ENCODE assay signal across 12 cellular contexts in the genomic region with DNA sequence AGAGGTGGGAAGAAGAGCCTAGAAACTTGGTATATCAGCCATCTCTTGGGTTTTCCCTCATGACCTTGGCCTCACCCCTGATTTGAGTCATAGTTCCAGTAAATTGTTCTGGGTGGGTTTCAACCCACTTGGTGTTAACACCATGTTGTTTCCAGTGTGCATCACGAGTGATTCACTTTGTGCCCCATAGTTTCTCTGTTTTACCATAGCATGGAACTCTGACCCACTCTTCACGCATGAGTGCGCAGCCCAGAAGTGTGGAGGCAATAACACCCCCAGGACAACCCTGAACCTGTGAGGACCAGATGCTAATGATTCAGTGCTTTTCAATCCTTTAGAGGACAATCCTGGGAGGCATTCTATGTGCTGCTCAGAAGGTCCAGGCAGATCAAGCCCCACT. TPM values are rescaled to one million over a fixed set of nuclear protein-coding genes. Genes with fewer than 3 reads are reported as not detected.
DNase-seq lines count a peak whose midpoint lies in the region; ATAC-seq lines count a peak whose summit lies in the region.
"Not testable (repeated sequence)": the region's sequence is repeated elsewhere in the genome, so short reads cannot be mapped to it uniquely, and the experiment has no call there.
"Had no signal": no experiment of that assay in that cellular context is flagged by ENCODE, and none has a peak within 500 bp of the region (broad histone marks: within the 10 kb centered on the region; RNA-seq: fewer than 3 reads in every experiment).

No MANE protein-coding gene starts in this region.

- not testable (repeated sequence) for H3K4me1 Mint-ChIP-seq in T-helper 2 cell treated with Interferon-gamma antibody and Interleukin-4, amounts not matched to agents 5 μg/mL and 100 μg/mL, for 36 hours (ENCODE audit: low read depth); activated T-cell treated with anti-CD3 and anti-CD28 coated beads, Interleukin-2, amount 50 U/mL, for 4 hours (ENCODE audit: low read depth); activated T-helper 2 cell treated with anti-CD3 and anti-CD28 coated beads, Interferon-gamma antibody, Interleukin-2, Interleukin-4, amounts not matched to agents 10 μg/mL and 5 μg/mL and 100 μg/mL, durations not matched to agents 14 hours and 24 hours and 36 hours (ENCODE audit: low read depth)

- peak; percentile 58 to 65 for ATAC-seq in activated T-cell treated with anti-CD3 and anti-CD28 coated beads, Interleukin-2, amount 50 U/mL, for 4 hours
- peak; percentile 36 for ATAC-seq in stimulated activated naive CD8-positive, alpha-beta T cell treated with anti-CD3 and anti-CD28 coated beads, Interleukin-15, Interleukin-2, amounts not matched to agents 100 U/mL and 50 U/mL, for 24 hours

- not testable (repeated sequence) for H3K27ac Mint-ChIP-seq in T-helper 2 cell treated with Interferon-gamma antibody and Interleukin-4, amounts not matched to agents 5 μg/mL and 100 μg/mL, for 36 hours
- H3K27ac Mint-ChIP-seq in activated T-helper 2 cell treated with anti-CD3 and anti-CD28 coated beads, Interferon-gamma antibody, Interleukin-2, Interleukin-4, amounts not matched to agents 10 μg/mL and 5 μg/mL and 100 μg/mL, durations not matched to agents 14 hours and 24 hours and 36 hours = peak overlapping the region; percentile 76

- intact Hi-C loops in activated T-helper 2 cell treated with anti-CD3 and anti-CD28 coated beads, Interferon-gamma antibody, Interleukin-2, Interleukin-4, amounts not matched to agents 10 μg/mL and 5 μg/mL and 100 μg/mL, durations not matched to agents 14 hours and 24 hours and 36 hours (cut with micrococcal nuclease) = not testable (repeated sequence)

- peak; percentile 16 for DNase-seq in T-helper 2 cell treated with Interferon-gamma antibody and Interleukin-4, amounts not matched to agents 5 μg/mL and 100 μg/mL, for 36 hours (ENCODE audit: low spot score)
- DNase-seq in activated T-cell treated with anti-CD3 and anti-CD28 coated beads for 48 hours (ENCODE audit: low read depth) (peak; percentile 6), kidney tubule cell (ENCODE audit: low spot score) (peak; percentile 1)
- not testable (repeated sequence) for DNase-seq in activated T-cell treated with anti-CD3 and anti-CD28 coated beads, Interleukin-2, amount 50 U/mL, for 4 hours; activated T-helper 2 cell treated with anti-CD3 and anti-CD28 coated beads, Interferon-gamma antibody, Interleukin-2, Interleukin-4, amounts not matched to agents 10 μg/mL and 5 μg/mL and 100 μg/mL, durations not matched to agents 14 hours and 24 hours and 36 hours (ENCODE audit: low spot score); stimulated activated naive CD8-positive, alpha-beta T cell treated with anti-CD3 and anti-CD28 coated beads, Interleukin-15, Interleukin-2, amounts not matched to agents 100 U/mL and 50 U/mL, for 24 hours
- DNase-seq in stimulated activated CD4-positive, alpha-beta T cell treated with anti-CD3 and anti-CD28 coated beads, Interleukin-1b, Interleukin-23, amount 100 ng/mL, for 48 hours = peak; percentile 2

- not testable (repeated sequence) for H3K9me3 Mint-ChIP-seq in T-helper 2 cell treated with Interferon-gamma antibody and Interleukin-4, amounts not matched to agents 5 μg/mL and 100 μg/mL, for 36 hours; activated T-cell treated with anti-CD3 and anti-CD28 coated beads, Interleukin-2, amount 50 U/mL, for 4 hours; activated T-helper 2 cell treated with anti-CD3 and anti-CD28 coated beads, Interferon-gamma antibody, Interleukin-2, Interleukin-4, amounts not matched to agents 10 μg/mL and 5 μg/mL and 100 μg/mL, durations not matched to agents 14 hours and 24 hours and 36 hours

- not testable (repeated sequence) for H3K4me3 Mint-ChIP-seq in T-helper 2 cell treated with Interferon-gamma antibody and Interleukin-4, amounts not matched to agents 5 μg/mL and 100 μg/mL, for 36 hours; activated T-cell treated with anti-CD3 and anti-CD28 coated beads, Interleukin-2, amount 50 U/mL, for 4 hours; activated T-helper 2 cell treated with anti-CD3 and anti-CD28 coated beads, Interferon-gamma antibody, Interleukin-2, Interleukin-4, amounts not matched to agents 10 μg/mL and 5 μg/mL and 100 μg/mL, durations not matched to agents 14 hours and 24 hours and 36 hours (ENCODE audit: low read depth)

- H3K36me3 Mint-ChIP-seq in T-helper 2 cell treated with Interferon-gamma antibody and Interleukin-4, amounts not matched to agents 5 μg/mL and 100 μg/mL, for 36 hours (ENCODE audit: low read depth); activated T-cell treated with anti-CD3 and anti-CD28 coated beads, Interleukin-2, amount 50 U/mL, for 4 hours (ENCODE audit: insufficient read depth); activated T-helper 2 cell treated with anti-CD3 and anti-CD28 coated beads, Interferon-gamma antibody, Interleukin-2, Interleukin-4, amounts not matched to agents 10 μg/mL and 5 μg/mL and 100 μg/mL, durations not matched to agents 14 hours and 24 hours and 36 hours (ENCODE audit: low read depth): not testable (repeated sequence)

- not testable (repeated sequence) for H3K27me3 Mint-ChIP-seq in T-helper 2 cell treated with Interferon-gamma antibody and Interleukin-4, amounts not matched to agents 5 μg/mL and 100 μg/mL, for 36 hours (ENCODE audit: low read depth); activated T-cell treated with anti-CD3 and anti-CD28 coated beads, Interleukin-2, amount 50 U/mL, for 4 hours (ENCODE audit: low read depth); activated T-helper 2 cell treated with anti-CD3 and anti-CD28 coated beads, Interferon-gamma antibody, Interleukin-2, Interleukin-4, amounts not matched to agents 10 μg/mL and 5 μg/mL and 100 μg/mL, durations not matched to agents 14 hours and 24 hours and 36 hours (ENCODE audit: low read depth)

RNA-seq across cellular contexts. Expression of gene ACSM2B, which starts 21.5 kb away (rescaled TPM):
- under 1 TPM in 1 of 3 donors, not detected in 2; 0.22 TPM for total RNA-seq in activated T-cell treated with anti-CD3 and anti-CD28 coated beads, Interleukin-2, amount 50 U/mL, for 4 hours
- total RNA-seq in activated T-helper 2 cell treated with anti-CD3 and anti-CD28 coated beads, Interferon-gamma antibody, Interleukin-2, Interleukin-4, amounts not matched to agents 10 μg/mL and 5 μg/mL and 100 μg/mL, durations not matched to agents 14 hours and 24 hours and 36 hours = 2.3 and 2.6 TPM in 2 replicates
- total RNA-seq: A172; B cell; Calu3; CD4-positive, alpha-beta T cell; CD8-positive, alpha-beta T cell had no signal
